ENCODE assay signal across 2 cellular contexts in the genomic region with DNA sequence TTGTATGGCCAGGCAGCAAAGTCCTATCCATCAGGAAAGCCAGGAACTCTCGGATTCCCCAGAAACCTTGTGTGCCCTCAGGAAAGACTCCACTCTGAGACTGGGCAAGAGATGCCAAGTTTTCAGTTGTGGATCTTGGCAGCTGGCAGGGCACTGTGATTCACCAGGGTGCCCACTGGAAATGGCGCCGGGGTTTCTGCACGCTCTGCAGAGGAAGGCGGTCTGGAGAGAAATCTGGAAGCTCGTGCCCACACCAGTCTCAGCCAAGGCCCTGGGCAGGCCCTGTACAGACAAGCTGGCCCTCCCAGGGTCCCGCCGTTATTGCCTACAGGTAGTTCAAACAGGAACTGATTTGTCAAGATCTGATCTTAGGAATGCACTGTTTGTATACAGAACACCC.
TF ChIP-seq lines count a peak whose summit lies in the region.

No MANE protein-coding gene starts in this region.

TF ChIP-seq in endothelial cell of umbilical vein, 7 proteins besides CTCF, POLR2A, EP300 and RAD21:
- TF ChIP-seq POLR2AphosphoS5 (IDR thresholded peaks at IDR 0.05; ENCODE audit: insufficient read depth, low read depth, low read length) (no peak), FOS (IDR thresholded peaks at IDR 0.05; ENCODE audit: borderline replicate concordance, insufficient read depth, low read length) (no peak)
- TF ChIP-seq, protein P1, sequence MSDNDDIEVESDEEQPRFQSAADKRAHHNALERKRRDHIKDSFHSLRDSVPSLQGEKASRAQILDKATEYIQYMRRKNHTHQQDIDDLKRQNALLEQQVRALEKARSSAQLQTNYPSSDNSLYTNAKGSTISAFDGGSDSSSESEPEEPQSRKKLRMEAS (IDR thresholded peaks at IDR 0.05; ENCODE audit: insufficient read depth, insufficient read length), result no peak

TF ChIP-seq in GM12891, 5 proteins besides CTCF, POLR2A, EP300 and RAD21:
- TF ChIP-seq SPI1 (IDR thresholded peaks at IDR 0.05; ENCODE audit: low read depth, low read length), result no peak
